1 cellular context compared by ENCODE assay signal in genomic region chr7:36062159-36062815, GRCh38.
TF ChIP-seq lines count a peak whose summit lies in the region.

No MANE protein-coding gene starts in this region.

TF ChIP-seq in WTC11, 78 proteins besides CTCF, POLR2A, EP300 and RAD21 (continued from another document):
- TF ChIP-seq STAT6 (CRISPR knock-in tag; conservative IDR thresholded peaks at IDR 0.05; ENCODE audit: low read depth) = no peak
